ENCODE assay signal across 1 cellular context in genomic region chr20:1393507-1393882, GRCh38.
TF ChIP-seq lines count a peak whose summit lies in the region.

No MANE protein-coding gene starts in this region.

TF ChIP-seq in HepG2, 621 proteins besides CTCF, POLR2A, EP300 and RAD21 (continued from another document and continues in another):
- TF ChIP-seq ZEB1 (IDR thresholded peaks at IDR 0.05; ENCODE audit: insufficient replicate concordance, low read depth) (no peak), PRMT3 (CRISPR knock-in tag; IDR thresholded peaks at IDR 0.05; ENCODE audit: borderline replicate concordance, low read depth) (no peak), NFAT5 (CRISPR knock-in tag; IDR thresholded peaks at IDR 0.05) (peak; percentile 63; the same call in 1 of the 2 replicates), ATF2 (CRISPR knock-in tag; IDR thresholded peaks at IDR 0.05) (no peak), ATF1 (CRISPR knock-in tag; IDR thresholded peaks at IDR 0.05) (no peak), CBFB (CRISPR knock-in tag; IDR thresholded peaks at IDR 0.05) (no peak), PHF21A (CRISPR knock-in tag; IDR thresholded peaks at IDR 0.05) (no peak), ZNF232 (CRISPR knock-in tag; IDR thresholded peaks at IDR 0.05; ENCODE audit: borderline replicate concordance) (0 out of 2 replicates have a peak, but pooled peaks have one; percentile 9), ONECUT2 (CRISPR knock-in tag; IDR thresholded peaks at IDR 0.05) (no peak), GLMP (CRISPR knock-in tag; IDR thresholded peaks at IDR 0.05; ENCODE audit: borderline replicate concordance) (no peak), E2F1 (CRISPR knock-in tag; IDR thresholded peaks at IDR 0.05) (no peak), ZNF652 (CRISPR knock-in tag; IDR thresholded peaks at IDR 0.05; ENCODE audit: borderline replicate concordance, low read depth) (no peak), SMAD3 (CRISPR knock-in tag; IDR thresholded peaks at IDR 0.05) (no peak), SNAPC2 (CRISPR knock-in tag; IDR thresholded peaks at IDR 0.05) (no peak), JUN (CRISPR knock-in tag; IDR thresholded peaks at IDR 0.05) (no peak), ZFAT (CRISPR knock-in tag; conservative IDR thresholded peaks at IDR 0.05) (0 out of 2 replicates have a peak, but pooled peaks have one; percentile 48), FOXC1 (CRISPR knock-in tag; IDR thresholded peaks at IDR 0.05; ENCODE audit: borderline replicate concordance) (0 out of 2 replicates have a peak, but pooled peaks have one; percentile 10), ZNF550 (CRISPR knock-in tag; IDR thresholded peaks at IDR 0.05; ENCODE audit: borderline replicate concordance) (no peak), RFX5 (IDR thresholded peaks at IDR 0.05; ENCODE audit: low read depth, low read length) (no peak), CCDC6 (CRISPR knock-in tag; IDR thresholded peaks at IDR 0.05) (no peak), BRD4 (CRISPR knock-in tag; IDR thresholded peaks at IDR 0.05) (peak; percentile 66; the same call in 1 of the 2 replicates), GMEB2 (CRISPR knock-in tag; IDR thresholded peaks at IDR 0.05; ENCODE audit: low read depth) (no peak), AKNA (CRISPR knock-in tag; IDR thresholded peaks at IDR 0.05; ENCODE audit: borderline replicate concordance) (no peak), ZNF558 (CRISPR knock-in tag; IDR thresholded peaks at IDR 0.05; ENCODE audit: borderline replicate concordance) (0 out of 2 replicates have a peak, but pooled peaks have one; percentile 7), SETDB1 (CRISPR knock-in tag; IDR thresholded peaks at IDR 0.05; ENCODE audit: borderline replicate concordance) (no peak), TBL1XR1 (IDR thresholded peaks at IDR 0.05; ENCODE audit: borderline replicate concordance, low read length, partially characterized antibody) (no peak), EEA1 (CRISPR knock-in tag; IDR thresholded peaks at IDR 0.05; ENCODE audit: borderline replicate concordance) (no peak), ZIK1 (CRISPR knock-in tag; IDR thresholded peaks at IDR 0.05; ENCODE audit: borderline replicate concordance, low read depth) (no peak), NFIB (CRISPR knock-in tag; IDR thresholded peaks at IDR 0.05; ENCODE audit: borderline replicate concordance) (no peak), AHDC1 (CRISPR knock-in tag; IDR thresholded peaks at IDR 0.05; ENCODE audit: borderline replicate concordance) (no peak), SIX4 (CRISPR knock-in tag; IDR thresholded peaks at IDR 0.05) (no peak), ZBTB3 (CRISPR knock-in tag; IDR thresholded peaks at IDR 0.05; ENCODE audit: borderline replicate concordance, low read depth) (no peak), JUNB (CRISPR knock-in tag; IDR thresholded peaks at IDR 0.05; ENCODE audit: borderline replicate concordance) (no peak), TAF1 (CRISPR knock-in tag; IDR thresholded peaks at IDR 0.05) (no peak), ZNF138 (CRISPR knock-in tag; IDR thresholded peaks at IDR 0.05; ENCODE audit: low read depth) (no peak), MEIS1 (CRISPR knock-in tag; IDR thresholded peaks at IDR 0.05; ENCODE audit: borderline replicate concordance) (no peak), ZNF816 (CRISPR knock-in tag; IDR thresholded peaks at IDR 0.05; ENCODE audit: borderline replicate concordance) (peak; percentile 13; the same call in 1 of the 2 replicates), ATF7-NPFF (CRISPR knock-in tag; IDR thresholded peaks at IDR 0.05; ENCODE audit: low read depth) (no peak; the same call in 1 of the 2 replicates), MAX (IDR thresholded peaks at IDR 0.05) (no peak), HDAC1 (CRISPR knock-in tag; IDR thresholded peaks at IDR 0.05) (no peak)
